In genomic region chr3:190481779-190482178, GRCh38 we compare ENCODE assay signal across 20 cellular contexts. TPM values are rescaled to one million over a fixed set of nuclear protein-coding genes. Genes with fewer than 3 reads are reported as not detected.
DNase-seq lines count a peak whose midpoint lies in the region; ATAC-seq lines count a peak whose summit lies in the region.
"Had no signal": no experiment of that assay in that cellular context is flagged by ENCODE, and none has a peak within 500 bp of the region (broad histone marks: within the 10 kb centered on the region; RNA-seq: fewer than 3 reads in every experiment).

No MANE protein-coding gene starts in this region.

- no peaks in the 10 kb centered on the region for H3K79me1 ChIP-seq in trophoblast cell (ENCODE audit: low read length)

- H3K79me2 ChIP-seq in trophoblast cell (ENCODE audit: control insufficient read depth, insufficient read depth, low read length, poor library complexity) = no peaks in the 10 kb centered on the region

- no peaks in the 10 kb centered on the region for H3K4me1 ChIP-seq in trophoblast cell (ENCODE audit: control insufficient read depth in 1 of 2, insufficient read depth in 2 of 2, low read length in 2 of 2)
- H3K4me1 ChIP-seq: BE2C, Caco-2 had no signal

- no peak overlapping the region for H3K4ac ChIP-seq in trophoblast cell (ENCODE audit: low read depth, low read length)

- H2AK5ac ChIP-seq in trophoblast cell (ENCODE audit: low read length) = no peak overlapping the region

- no peaks in the 10 kb centered on the region for H3K36me3 ChIP-seq in trophoblast cell (ENCODE audit: control insufficient read depth in 1 of 2, insufficient read depth in 2 of 2, low read length in 2 of 2)
- H3K36me3 ChIP-seq: BE2C had no signal

- no peak overlapping the region for H2BK12ac ChIP-seq in trophoblast cell (ENCODE audit: low read length)

- H4K91ac ChIP-seq in trophoblast cell (ENCODE audit: low read depth, low read length) = no peak overlapping the region

- peak; percentile 10 for DNase-seq in ELR (ENCODE audit: low read depth)
- DNase-seq in astrocyte of the hippocampus (ENCODE audit: low read depth, low spot score) = peak; percentile 7
- DNase-seq in iPS-NIHi11 (ENCODE audit: low spot score) = peak; percentile 29
- no peak for DNase-seq in NCI-H2227 treated with DMSO at 0.1 percent for 48 hours (lab: John Stamatoyannopoulos, UW)
- DNase-seq in trophoblast cell = no peak
- DNase-seq in central memory CD4-positive, alpha-beta T cell = no peak
- DNase-seq: ACHN; BE2C; Caco-2; CD4-positive, CD25-positive, alpha-beta regulatory T cell; HFFc6; KG1; MV-4-11; NCI-H1694 treated with DMSO at 0.1 percent for 48 hours; NCI-H524; NCI-H82; OCI-M1; SHP77 treated with DMSO at 0.1 percent for 48 hours had no signal

- H2AFZ ChIP-seq in trophoblast cell (ENCODE audit: insufficient read depth, low read length, poor library complexity) = no peak overlapping the region

- no peak overlapping the region for H4K8ac ChIP-seq in trophoblast cell (ENCODE audit: low read depth, low read length)

- no peak for ATAC-seq in HG03521 (IDR thresholded peaks at IDR 0.05; ENCODE audit: unreplicated experiment)
- ATAC-seq: SK-N-SH treated with all-trans-retinoic acid at 6 μM for 48 hours had no signal

- no peak overlapping the region for H3K4me3 ChIP-seq in trophoblast cell (ENCODE audit: low read depth, low read length)

- no peak overlapping the region for H3K27ac ChIP-seq in trophoblast cell (ENCODE audit: low read depth, low read length)

- no peak overlapping the region for H2BK5ac ChIP-seq in trophoblast cell (ENCODE audit: low read depth, low read length, poor library complexity)

- no peaks in the 10 kb centered on the region for H3K9me3 ChIP-seq in trophoblast cell (ENCODE audit: insufficient read depth, low read depth, low read length)
- H3K9me3 ChIP-seq: BE2C, Caco-2 had no signal

- WGBS in trophoblast cell (ENCODE audit: extremely low coverage, insufficient coverage, insufficient read length) = no CpG with 5 or more reads among the region's 2 CpGs

- H3K4me2 ChIP-seq in trophoblast cell (ENCODE audit: low read length) = no peak overlapping the region

- H3K9ac ChIP-seq in trophoblast cell (ENCODE audit: low read length) = no peak overlapping the region

- no peaks in the 10 kb centered on the region for H3K27me3 ChIP-seq in trophoblast cell (ENCODE audit: insufficient read depth, low read length)
- H3K27me3 ChIP-seq: BE2C had no signal

- H3K23ac ChIP-seq in trophoblast cell (ENCODE audit: low read length) = no peak overlapping the region

- no peak overlapping the region for H3K14ac ChIP-seq in trophoblast cell (ENCODE audit: low read length)

- no peak overlapping the region for H4K12ac ChIP-seq in trophoblast cell (ENCODE audit: low read depth, low read length)

- H2BK120ac ChIP-seq in trophoblast cell (ENCODE audit: insufficient read depth, low read length, poor library complexity) = no peak overlapping the region

- H3K18ac ChIP-seq in trophoblast cell (ENCODE audit: low read length) = no peak overlapping the region

RNA-seq across cellular contexts. Expression of gene TMEM207, which starts 32.1 kb away (rescaled TPM):
- polyA plus RNA-seq in trophoblast cell (2013) = not detected in 2 replicates
- polyA plus RNA-seq: CD4-positive, CD25-positive, alpha-beta regulatory T cell had no signal

RNA-seq across cellular contexts. Expression of gene IL1RAP, which starts 32.1 kb away (rescaled TPM):
- polyA plus RNA-seq in trophoblast cell (2013) = 13.1 and 15.4 TPM in 2 replicates

Comparison
In these comparisons a context has a peak if more than half of its experiments do, and no peak if none do; other contexts are left out.
1. DNase-seq: peak in ELR (single experiment), astrocyte of the hippocampus (single experiment) and iPS-NIHi11 (single experiment); none in NCI-H2227 treated with DMSO at 0.1 percent for 48 hours (single experiment), trophoblast cell (0 of 2) and central memory CD4-positive, alpha-beta T cell (single experiment).